Comparison of ENCODE assay signal across 1 cellular context in the genomic region with DNA sequence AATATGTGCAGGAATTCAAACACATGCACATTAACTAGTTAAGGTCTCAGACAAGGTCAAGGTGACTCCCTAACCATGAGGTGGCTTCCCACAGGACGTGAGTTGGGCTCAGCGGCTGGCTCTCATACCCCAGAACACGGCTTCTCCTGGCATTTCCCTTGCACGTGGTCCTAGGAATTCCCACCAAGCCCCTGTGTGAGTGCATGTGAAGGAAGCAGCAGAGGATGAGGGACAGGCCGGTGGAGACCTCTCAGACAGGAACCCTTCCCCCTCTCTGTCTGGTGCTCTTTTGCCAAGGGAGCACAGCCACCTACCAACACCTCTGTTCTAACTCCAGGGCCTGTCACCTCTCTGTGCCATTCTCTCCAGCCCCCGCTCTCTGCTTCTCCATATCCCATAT.
TF ChIP-seq lines count a peak whose summit lies in the region.

No MANE protein-coding gene starts in this region.

TF ChIP-seq in GM23338, 12 proteins besides CTCF, POLR2A, EP300 and RAD21 (continued from another document):
- TF ChIP-seq, protein P1, sequence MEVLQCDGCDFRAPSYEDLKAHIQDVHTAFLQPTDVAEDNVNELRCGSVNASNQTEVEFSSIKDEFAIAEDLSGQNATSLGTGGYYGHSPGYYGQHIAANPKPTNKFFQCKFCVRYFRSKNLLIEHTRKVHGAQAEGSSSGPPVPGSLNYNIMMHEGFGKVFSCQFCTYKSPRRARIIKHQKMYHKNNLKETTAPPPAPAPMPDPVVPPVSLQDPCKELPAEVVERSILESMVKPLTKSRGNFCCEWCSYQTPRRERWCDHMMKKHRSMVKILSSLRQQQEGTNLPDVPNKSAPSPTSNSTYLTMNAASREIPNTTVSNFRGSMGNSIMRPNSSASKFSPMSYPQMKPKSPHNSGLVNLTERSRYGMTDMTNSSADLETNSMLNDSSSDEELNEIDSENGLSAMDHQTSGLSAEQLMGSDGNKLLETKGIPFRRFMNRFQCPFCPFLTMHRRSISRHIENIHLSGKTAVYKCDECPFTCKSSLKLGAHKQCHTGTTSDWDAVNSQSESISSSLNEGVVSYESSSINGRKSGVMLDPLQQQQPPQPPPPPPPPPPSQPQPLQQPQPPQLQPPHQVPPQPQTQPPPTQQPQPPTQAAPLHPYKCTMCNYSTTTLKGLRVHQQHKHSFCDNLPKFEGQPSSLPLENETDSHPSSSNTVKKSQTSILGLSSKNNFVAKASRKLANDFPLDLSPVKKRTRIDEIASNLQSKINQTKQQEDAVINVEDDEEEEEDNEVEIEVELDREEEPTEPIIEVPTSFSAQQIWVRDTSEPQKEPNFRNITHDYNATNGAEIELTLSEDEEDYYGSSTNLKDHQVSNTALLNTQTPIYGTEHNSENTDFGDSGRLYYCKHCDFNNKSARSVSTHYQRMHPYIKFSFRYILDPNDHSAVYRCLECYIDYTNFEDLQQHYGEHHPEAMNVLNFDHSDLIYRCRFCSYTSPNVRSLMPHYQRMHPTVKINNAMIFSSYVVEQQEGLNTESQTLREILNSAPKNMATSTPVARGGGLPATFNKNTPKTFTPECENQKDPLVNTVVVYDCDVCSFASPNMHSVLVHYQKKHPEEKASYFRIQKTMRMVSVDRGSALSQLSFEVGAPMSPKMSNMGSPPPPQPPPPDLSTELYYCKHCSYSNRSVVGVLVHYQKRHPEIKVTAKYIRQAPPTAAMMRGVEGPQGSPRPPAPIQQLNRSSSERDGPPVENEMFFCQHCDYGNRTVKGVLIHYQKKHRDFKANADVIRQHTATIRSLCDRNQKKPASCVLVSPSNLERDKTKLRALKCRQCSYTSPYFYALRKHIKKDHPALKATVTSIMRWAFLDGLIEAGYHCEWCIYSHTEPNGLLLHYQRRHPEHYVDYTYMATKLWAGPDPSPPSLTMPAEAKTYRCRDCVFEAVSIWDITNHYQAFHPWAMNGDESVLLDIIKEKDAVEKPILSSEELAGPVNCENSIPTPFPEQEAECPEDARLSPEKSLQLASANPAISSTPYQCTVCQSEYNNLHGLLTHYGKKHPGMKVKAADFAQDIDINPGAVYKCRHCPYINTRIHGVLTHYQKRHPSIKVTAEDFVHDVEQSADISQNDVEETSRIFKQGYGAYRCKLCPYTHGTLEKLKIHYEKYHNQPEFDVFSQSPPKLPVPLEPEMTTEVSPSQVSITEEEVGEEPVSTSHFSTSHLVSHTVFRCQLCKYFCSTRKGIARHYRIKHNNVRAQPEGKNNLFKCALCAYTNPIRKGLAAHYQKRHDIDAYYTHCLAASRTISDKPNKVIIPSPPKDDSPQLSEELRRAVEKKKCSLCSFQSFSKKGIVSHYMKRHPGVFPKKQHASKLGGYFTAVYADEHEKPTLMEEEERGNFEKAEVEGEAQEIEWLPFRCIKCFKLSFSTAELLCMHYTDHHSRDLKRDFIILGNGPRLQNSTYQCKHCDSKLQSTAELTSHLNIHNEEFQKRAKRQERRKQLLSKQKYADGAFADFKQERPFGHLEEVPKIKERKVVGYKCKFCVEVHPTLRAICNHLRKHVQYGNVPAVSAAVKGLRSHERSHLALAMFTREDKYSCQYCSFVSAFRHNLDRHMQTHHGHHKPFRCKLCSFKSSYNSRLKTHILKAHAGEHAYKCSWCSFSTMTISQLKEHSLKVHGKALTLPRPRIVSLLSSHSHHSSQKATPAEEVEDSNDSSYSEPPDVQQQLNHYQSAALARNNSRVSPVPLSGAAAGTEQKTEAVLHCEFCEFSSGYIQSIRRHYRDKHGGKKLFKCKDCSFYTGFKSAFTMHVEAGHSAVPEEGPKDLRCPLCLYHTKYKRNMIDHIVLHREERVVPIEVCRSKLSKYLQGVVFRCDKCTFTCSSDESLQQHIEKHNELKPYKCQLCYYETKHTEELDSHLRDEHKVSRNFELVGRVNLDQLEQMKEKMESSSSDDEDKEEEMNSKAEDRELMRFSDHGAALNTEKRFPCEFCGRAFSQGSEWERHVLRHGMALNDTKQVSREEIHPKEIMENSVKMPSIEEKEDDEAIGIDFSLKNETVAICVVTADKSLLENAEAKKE (CRISPR knock-in tag; IDR thresholded peaks at IDR 0.05) = no peak
- TF ChIP-seq, protein P2, sequence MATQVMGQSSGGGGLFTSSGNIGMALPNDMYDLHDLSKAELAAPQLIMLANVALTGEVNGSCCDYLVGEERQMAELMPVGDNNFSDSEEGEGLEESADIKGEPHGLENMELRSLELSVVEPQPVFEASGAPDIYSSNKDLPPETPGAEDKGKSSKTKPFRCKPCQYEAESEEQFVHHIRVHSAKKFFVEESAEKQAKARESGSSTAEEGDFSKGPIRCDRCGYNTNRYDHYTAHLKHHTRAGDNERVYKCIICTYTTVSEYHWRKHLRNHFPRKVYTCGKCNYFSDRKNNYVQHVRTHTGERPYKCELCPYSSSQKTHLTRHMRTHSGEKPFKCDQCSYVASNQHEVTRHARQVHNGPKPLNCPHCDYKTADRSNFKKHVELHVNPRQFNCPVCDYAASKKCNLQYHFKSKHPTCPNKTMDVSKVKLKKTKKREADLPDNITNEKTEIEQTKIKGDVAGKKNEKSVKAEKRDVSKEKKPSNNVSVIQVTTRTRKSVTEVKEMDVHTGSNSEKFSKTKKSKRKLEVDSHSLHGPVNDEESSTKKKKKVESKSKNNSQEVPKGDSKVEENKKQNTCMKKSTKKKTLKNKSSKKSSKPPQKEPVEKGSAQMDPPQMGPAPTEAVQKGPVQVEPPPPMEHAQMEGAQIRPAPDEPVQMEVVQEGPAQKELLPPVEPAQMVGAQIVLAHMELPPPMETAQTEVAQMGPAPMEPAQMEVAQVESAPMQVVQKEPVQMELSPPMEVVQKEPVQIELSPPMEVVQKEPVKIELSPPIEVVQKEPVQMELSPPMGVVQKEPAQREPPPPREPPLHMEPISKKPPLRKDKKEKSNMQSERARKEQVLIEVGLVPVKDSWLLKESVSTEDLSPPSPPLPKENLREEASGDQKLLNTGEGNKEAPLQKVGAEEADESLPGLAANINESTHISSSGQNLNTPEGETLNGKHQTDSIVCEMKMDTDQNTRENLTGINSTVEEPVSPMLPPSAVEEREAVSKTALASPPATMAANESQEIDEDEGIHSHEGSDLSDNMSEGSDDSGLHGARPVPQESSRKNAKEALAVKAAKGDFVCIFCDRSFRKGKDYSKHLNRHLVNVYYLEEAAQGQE (IDR thresholded peaks at IDR 0.05; ENCODE audit: unreplicated experiment) = no peak
TF ChIP-seq in GM23338: peak in this region for 0.
